Comparison of ENCODE assay signal across 16 cellular contexts in genomic region chr13:111210945-111211469, GRCh38.
DNase-seq lines count a peak whose midpoint lies in the region; ATAC-seq, FAIRE-seq and TF ChIP-seq lines count a peak whose summit lies in the region.
"Had no signal": no experiment of that assay in that cellular context is flagged by ENCODE, and none has a peak within 500 bp of the region (broad histone marks: within the 10 kb centered on the region; RNA-seq: fewer than 3 reads in every experiment).

No MANE protein-coding gene starts in this region.

- H3K36me3 ChIP-seq in gastroesophageal sphincter (peaks cover 0 to 4% of the 10 kb centered on the region in 2 donors), sigmoid colon (no peaks in the 10 kb centered on the region)

- 45 to 51% methylated on average over 7 to 8 of the region's 8 CpGs for WGBS in gastroesophageal sphincter (ENCODE audit: low coverage in 1 of 2), 2 donors
- 77 to 81% methylated on average over 8 of the region's 8 CpGs for WGBS in sigmoid colon, 2 donors

- ATAC-seq in gastroesophageal sphincter, result no peak
- no peak for ATAC-seq in HG02798 (IDR thresholded peaks at IDR 0.05; ENCODE audit: poor library complexity, unreplicated experiment)
- ATAC-seq in GM18520 (IDR thresholded peaks at IDR 0.05; ENCODE audit: unreplicated experiment), result no peak
- ATAC-seq: activated naive CD4-positive, alpha-beta T cell treated with anti-CD3 and anti-CD28 coated beads, Interleukin-2, amount 50 U/mL, for 72 hours; stimulated activated naive CD8-positive, alpha-beta T cell treated with anti-CD3 and anti-CD28 coated beads, Interleukin-15, amount 100 ng/mL, for 72 hours had no signal

- peaks cover 0 to 68% (median 11%) of the 10 kb centered on the region in 3 donors for H3K4me1 ChIP-seq in gastroesophageal sphincter
- H3K4me1 ChIP-seq in sigmoid colon, result peaks cover 0 to 48% (median 32%) of the 10 kb centered on the region in 4 donors

- DNase-seq in sigmoid colon, result no peak
- DNase-seq in NCI-H2227 treated with DMSO at 0.1 percent for 48 hours (lab: John Stamatoyannopoulos, UW), result no peak
- DNase-seq in UCSD-AML1 (lab: John Stamatoyannopoulos, UW; ENCODE audit: unreplicated experiment), result no peak
- DNase-seq: activated CD4-positive, alpha-beta T cell treated with anti-CD3 and anti-CD28 coated beads, Interleukin-2, amount 50 U/mL, for 1 hour; COR-L47; stimulated activated naive CD8-positive, alpha-beta T cell treated with anti-CD3 and anti-CD28 coated beads, Interleukin-15, amount 100 ng/mL, for 72 hours had no signal

- H3K4me3 ChIP-seq in WI38 (ENCODE audit: low read depth, low read length) (peak overlapping the region; percentile 49), gastroesophageal sphincter (no peak overlapping the region), sigmoid colon (no peak overlapping the region)
- H3K4me3 ChIP-seq: lung had no signal

- no peaks in the 10 kb centered on the region for H3K27me3 ChIP-seq in gastroesophageal sphincter
- H3K27me3 ChIP-seq in sigmoid colon, result no peaks in the 10 kb centered on the region

- TF ChIP-seq CTCF in WI38 (IDR thresholded peaks at IDR 0.05; ENCODE audit: low read depth, low read length) (no peak), gastroesophageal sphincter (IDR thresholded peaks at IDR 0.05) (no peak), sigmoid colon (IDR thresholded peaks at IDR 0.05) (no peak)

- H3K27ac ChIP-seq in gastroesophageal sphincter (peak overlapping the region in 3 of 4 donors; percentile 22 to 51 (median 35)), sigmoid colon (peak overlapping the region; percentile 1 to 54 (median 34))
- H3K27ac ChIP-seq: epithelial cell of prostate, KMS-11 had no signal

- no peak for TF ChIP-seq POLR2A in gastroesophageal sphincter (IDR thresholded peaks at IDR 0.05)
- TF ChIP-seq POLR2A in sigmoid colon (IDR thresholded peaks at IDR 0.05), result no peak

- no peaks in the 10 kb centered on the region for H3K9me3 ChIP-seq in gastroesophageal sphincter
- no peaks in the 10 kb centered on the region for H3K9me3 ChIP-seq in sigmoid colon

- TF ChIP-seq EP300 in gastroesophageal sphincter (IDR thresholded peaks at IDR 0.05) (no peak), sigmoid colon (IDR thresholded peaks at IDR 0.05) (no peak)

- intact Hi-C loops in sigmoid colon (cut with DNase I), result loop anchor here (10.0 kb wide), 1 partner anchor 496 kb away; the partner anchor contains the start of gene ING1

- peak; percentile 40 for FAIRE-seq in G401.6 (lab: Jason Lieb, UNC)
- FAIRE-seq: GM12891 had no signal
